ENCODE assay signal across 8 cellular contexts in the genomic region with DNA sequence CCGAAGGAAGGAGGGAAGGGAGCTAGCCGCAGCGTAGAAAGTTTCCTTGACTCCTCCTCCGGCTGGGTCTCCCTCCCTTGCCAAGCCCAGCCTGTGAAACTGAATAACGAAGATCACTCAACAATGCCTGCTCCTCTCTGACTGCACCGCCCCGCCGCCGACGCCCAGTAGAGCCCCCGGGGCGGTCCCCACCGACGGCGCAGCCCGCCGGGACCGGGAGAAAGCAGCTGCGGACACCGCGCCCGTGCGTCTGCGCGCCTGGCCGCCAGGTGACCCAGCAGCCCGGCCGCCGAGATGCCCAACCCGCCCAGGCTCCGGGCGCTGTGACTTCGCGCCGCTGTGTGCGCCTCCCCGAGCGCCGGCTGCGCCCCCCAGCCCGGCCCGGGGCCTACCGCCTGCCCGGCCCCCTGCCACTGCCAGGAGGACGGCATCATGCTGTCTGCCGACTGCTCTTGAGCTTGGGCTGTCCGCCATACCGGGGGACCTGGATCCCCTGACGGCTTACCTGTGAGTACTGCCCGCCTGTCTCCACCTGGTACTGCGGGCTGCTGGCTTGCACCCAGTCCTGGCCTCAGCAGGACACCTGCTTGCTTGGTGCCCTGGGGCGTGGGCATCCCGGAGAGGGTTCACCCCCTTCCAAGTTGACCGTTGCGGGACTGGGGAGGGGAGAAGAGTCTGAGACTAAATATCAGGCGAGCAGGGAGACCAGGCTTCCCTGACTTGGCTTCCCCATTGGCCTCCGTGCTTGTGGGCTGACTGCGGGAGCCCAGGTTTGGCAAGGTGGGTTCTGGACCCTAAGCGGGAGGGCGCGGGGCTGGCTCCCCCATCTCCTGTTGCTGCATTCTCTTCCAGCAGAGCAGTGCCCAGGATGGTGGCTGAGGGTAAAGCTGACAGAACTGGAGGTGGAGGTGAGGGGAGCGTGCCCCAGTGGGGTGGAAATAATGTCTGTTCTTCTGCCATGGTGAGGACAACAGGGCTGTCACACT.
DNase-seq lines count a peak whose midpoint lies in the region; ATAC-seq lines count a peak whose summit lies in the region.

No MANE protein-coding gene starts in this region.

- peaks cover 16% of the 10 kb centered on the region for H3K4me1 Mint-ChIP-seq in stimulated activated naive CD8-positive, alpha-beta T cell treated with anti-CD3 and anti-CD28 coated beads, Interleukin-15, amount 100 ng/mL, for 72 hours

- peak; percentile 54 for ATAC-seq in stimulated activated naive CD8-positive, alpha-beta T cell treated with anti-CD3 and anti-CD28 coated beads, Interleukin-15, amount 100 ng/mL, for 72 hours
- no peak for ATAC-seq in HG03469 (IDR thresholded peaks at IDR 0.05; ENCODE audit: unreplicated experiment)
- ATAC-seq in GM18511 (IDR thresholded peaks at IDR 0.05; ENCODE audit: unreplicated experiment) = no peak

- H3K9ac ChIP-seq in adipocyte (ENCODE audit: low read length) = peak overlapping the region; percentile 72

- H3K36me3 ChIP-seq in adipocyte (ENCODE audit: control insufficient read depth, insufficient read depth, low read length, severe bottlenecking) = no peaks in the 10 kb centered on the region

- H3K9me3 ChIP-seq in adipocyte (ENCODE audit: control insufficient read depth, low read length) (no peaks in the 10 kb centered on the region), iPS-18c (ENCODE audit: control insufficient read depth, insufficient read depth, low read length) (no peaks in the 10 kb centered on the region)

- H3K27me3 ChIP-seq in adipocyte (replicated peaks; ENCODE audit: control insufficient read depth, insufficient read depth, low read length) = no peaks in the 10 kb centered on the region

- no peak overlapping the region for H3K27ac Mint-ChIP-seq in stimulated activated naive CD8-positive, alpha-beta T cell treated with anti-CD3 and anti-CD28 coated beads, Interleukin-15, amount 100 ng/mL, for 72 hours

- H3K4me3 Mint-ChIP-seq in stimulated activated naive CD8-positive, alpha-beta T cell treated with anti-CD3 and anti-CD28 coated beads, Interleukin-15, amount 100 ng/mL, for 72 hours = peak overlapping the region; percentile 69 to 86

- H3K4me3 ChIP-seq in adipocyte (ENCODE audit: low read length) (peak overlapping the region; percentile 76), iPS-18c (ENCODE audit: insufficient read depth, low read depth, low read length) (peak overlapping the region; percentile 40)

- peaks cover 32% of the 10 kb centered on the region for H3K4me1 ChIP-seq in adipocyte (ENCODE audit: control insufficient read depth, insufficient read depth, low read length)

- peak; percentile 17 for DNase-seq in stimulated activated CD4-positive, alpha-beta T cell treated with anti-CD3 and anti-CD28 coated beads, Interleukin-15, amount 100 ng/mL, for 24 hours
- no peak for DNase-seq in stimulated activated CD4-positive, alpha-beta T cell treated with anti-CD3 and anti-CD28 coated beads, Interleukin-12 subunit alpha, Interleukin-12 subunit beta, amount 100 ng/mL, for 4 hours
- DNase-seq in adipocyte (ENCODE audit: low read depth) (peak; percentile 73), COLO829 (ENCODE audit: low spot score) (no peak)
- peak in 1 of 2 donors; percentile 34 for DNase-seq in stimulated activated naive CD8-positive, alpha-beta T cell treated with anti-CD3 and anti-CD28 coated beads, Interleukin-15, amount 100 ng/mL, for 72 hours

- H3K9me3 Mint-ChIP-seq in stimulated activated naive CD8-positive, alpha-beta T cell treated with anti-CD3 and anti-CD28 coated beads, Interleukin-15, amount 100 ng/mL, for 72 hours = no peaks in the 10 kb centered on the region

- H3K27me3 Mint-ChIP-seq in stimulated activated naive CD8-positive, alpha-beta T cell treated with anti-CD3 and anti-CD28 coated beads, Interleukin-15, amount 100 ng/mL, for 72 hours = peaks cover 80% of the 10 kb centered on the region

Comparison
In these comparisons a context has a peak if more than half of its experiments do, and no peak if none do; other contexts are left out.
1. DNase-seq: peak in stimulated activated CD4-positive, alpha-beta T cell treated with anti-CD3 and anti-CD28 coated beads, Interleukin-15, amount 100 ng/mL, for 24 hours (single experiment) and adipocyte (single experiment); none in stimulated activated CD4-positive, alpha-beta T cell treated with anti-CD3 and anti-CD28 coated beads, Interleukin-12 subunit alpha, Interleukin-12 subunit beta, amount 100 ng/mL, for 4 hours (single experiment) and COLO829 (single experiment).